1 cellular context compared by ENCODE assay signal in the genomic region with DNA sequence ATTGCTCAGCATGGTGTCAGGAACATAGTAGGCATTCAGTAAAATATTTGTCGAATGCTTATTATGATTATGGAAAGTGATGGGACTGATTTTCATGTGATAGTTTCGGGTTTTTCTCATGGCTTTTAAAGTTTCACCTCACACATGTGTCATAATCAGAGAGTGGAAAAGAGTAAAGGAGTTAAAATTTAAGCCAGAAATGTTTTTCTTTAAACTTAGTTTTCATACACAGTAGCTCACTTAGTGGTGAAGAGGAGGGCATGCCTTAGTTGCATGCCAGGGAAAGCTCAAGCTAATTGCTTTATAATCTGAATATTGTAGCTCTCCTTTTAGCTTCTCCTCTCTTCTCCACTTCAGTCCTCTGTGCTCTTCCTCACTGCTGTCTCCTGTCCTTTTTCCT.
TF ChIP-seq lines count a peak whose summit lies in the region.

No MANE protein-coding gene starts in this region.

TF ChIP-seq in HepG2, 621 proteins besides CTCF, POLR2A, EP300 and RAD21:
- no peak for TF ChIP-seq ESRRA (CRISPR knock-in tag; IDR thresholded peaks at IDR 0.05; ENCODE audit: low read depth)
- peak; percentile 52 for TF ChIP-seq RBM22 (optimal IDR thresholded peaks at IDR 0.05; ENCODE audit: low read length)
- TF ChIP-seq ZNF644 (CRISPR knock-in tag; IDR thresholded peaks at IDR 0.05; ENCODE audit: low read depth) = 0 out of 2 replicates have a peak, but pooled peaks have one; percentile 19
- TF ChIP-seq ZNF737 (CRISPR knock-in tag; IDR thresholded peaks at IDR 0.05; ENCODE audit: borderline replicate concordance) = no peak
